ENCODE assay signal across 8 cellular contexts in genomic region chr12:101759396-101760047, GRCh38. TPM values are rescaled to one million over a fixed set of nuclear protein-coding genes. Genes with fewer than 3 reads are reported as not detected.
DNase-seq lines count a peak whose midpoint lies in the region; ATAC-seq and TF ChIP-seq lines count a peak whose summit lies in the region.

No MANE protein-coding gene starts in this region.

- H3K4me3 Mint-ChIP-seq in activated CD4-positive, alpha-beta T cell treated with anti-CD3 and anti-CD28 coated beads, Interleukin-2, amount 10 ng/mL, durations not matched to agents 7 days and 5 days: no peak overlapping the region

- H3K27me3 ChIP-seq in upper lobe of right lung: no peaks in the 10 kb centered on the region

- TF ChIP-seq CTCF in WI38 (IDR thresholded peaks at IDR 0.05; ENCODE audit: low read depth, low read length) (peak; percentile 72; the same call in 1 of the 2 replicates), upper lobe of right lung (IDR thresholded peaks at IDR 0.05) (peak; percentile 79)

- no peaks in the 10 kb centered on the region for H3K9me3 ChIP-seq in upper lobe of right lung

- in situ Hi-C loops in KBM-7 (cut with MboI; ENCODE audit: low pct_unique_long_range_greater_than_20kb, low sequenced_read_pairs): no loop called here

- H3K27ac Mint-ChIP-seq in activated CD4-positive, alpha-beta T cell treated with anti-CD3 and anti-CD28 coated beads, Interleukin-2, amount 10 ng/mL, durations not matched to agents 7 days and 5 days: no peak overlapping the region

- ATAC-seq in upper lobe of right lung: peak; percentile 56
- no peak for ATAC-seq in GM21576 (IDR thresholded peaks at IDR 0.05; ENCODE audit: unreplicated experiment)

- CTCF ChIA-PET in activated CD4-positive, alpha-beta T cell treated with anti-CD3 and anti-CD28 coated beads, Interleukin-2, amount 10 ng/mL, durations not matched to agents 7 days and 5 days (lab: Charles Lee): interaction anchor here (0.5 to 1.8 kb wide), 9 partner anchors 9 to 154 kb away, joined by 3 to 6 read pairs (median 4); no protein-coding TSS in a partner anchor

- H3K4me1 ChIP-seq in upper lobe of right lung: peaks cover 21% of the 10 kb centered on the region

- H3K4me1 Mint-ChIP-seq in activated CD4-positive, alpha-beta T cell treated with anti-CD3 and anti-CD28 coated beads, Interleukin-2, amount 10 ng/mL, durations not matched to agents 7 days and 5 days: no peaks in the 10 kb centered on the region

- H3K36me3 Mint-ChIP-seq in activated CD4-positive, alpha-beta T cell treated with anti-CD3 and anti-CD28 coated beads, Interleukin-2, amount 10 ng/mL, durations not matched to agents 7 days and 5 days (ENCODE audit: low read depth): peaks cover 38% of the 10 kb centered on the region

- H3K36me3 ChIP-seq in upper lobe of right lung: peaks cover 69% of the 10 kb centered on the region

- H3K27me3 Mint-ChIP-seq in activated CD4-positive, alpha-beta T cell treated with anti-CD3 and anti-CD28 coated beads, Interleukin-2, amount 10 ng/mL, durations not matched to agents 7 days and 5 days: no peaks in the 10 kb centered on the region

- H3K4me3 ChIP-seq in WI38 (ENCODE audit: low read depth, low read length): no peak overlapping the region
- no peak overlapping the region for H3K4me3 ChIP-seq in upper lobe of right lung

- POLR2A ChIA-PET in activated CD4-positive, alpha-beta T cell treated with anti-CD3 and anti-CD28 coated beads, Interleukin-2, amount 10 ng/mL, durations not matched to agents 7 days and 5 days (lab: Charles Lee): no interaction called here

- peak; percentile 24 for DNase-seq in activated CD4-positive, alpha-beta T cell treated with anti-CD3 and anti-CD28 coated beads, Interleukin-2, amount 10 ng/mL, durations not matched to agents 7 days and 5 days
- DNase-seq in activated CD4-positive, alpha-beta T cell treated with anti-CD3 and anti-CD28 coated beads, Interleukin-2, amount 50 U/mL, for 1 hour: no peak
- DNase-seq in KBM-7 (peak; percentile 37), iPS-NIHi7 (ENCODE audit: extremely low spot score) (peak; percentile 41), upper lobe of right lung (no peak), T1000 (lab: John Stamatoyannopoulos, UW) (no peak)

- H3K9me3 Mint-ChIP-seq in activated CD4-positive, alpha-beta T cell treated with anti-CD3 and anti-CD28 coated beads, Interleukin-2, amount 10 ng/mL, durations not matched to agents 7 days and 5 days: no peaks in the 10 kb centered on the region

- no peak overlapping the region for H3K27ac ChIP-seq in upper lobe of right lung

- intact Hi-C loops in upper lobe of right lung (cut with DNase I): no loop called here

RNA-seq across cellular contexts. Expression of gene SYCP3, which starts 20.3 kb away (rescaled TPM):
- total RNA-seq in activated CD4-positive, alpha-beta T cell treated with anti-CD3 and anti-CD28 coated beads, Interleukin-2, amount 10 ng/mL, durations not matched to agents 7 days and 5 days: under 1 TPM; 0.35 to 0.75 TPM
- 0.64 TPM for total RNA-seq in upper lobe of right lung

Comparison
In these comparisons a context has a peak if more than half of its experiments do, and no peak if none do; other contexts are left out.
1. DNase-seq: peak in activated CD4-positive, alpha-beta T cell treated with anti-CD3 and anti-CD28 coated beads, Interleukin-2, amount 10 ng/mL, durations not matched to agents 7 days and 5 days (single experiment), KBM-7 (single experiment) and iPS-NIHi7 (single experiment); none in activated CD4-positive, alpha-beta T cell treated with anti-CD3 and anti-CD28 coated beads, Interleukin-2, amount 50 U/mL, for 1 hour (single experiment), upper lobe of right lung (single experiment) and T1000 (single experiment).